ENCODE assay signal across 19 cellular contexts in genomic region chr7:50677279-50677996, GRCh38.
DNase-seq lines count a peak whose midpoint lies in the region; FAIRE-seq and TF ChIP-seq lines count a peak whose summit lies in the region.
"Had no signal": no experiment of that assay in that cellular context is flagged by ENCODE, and none has a peak within 500 bp of the region (broad histone marks: within the 10 kb centered on the region; RNA-seq: fewer than 3 reads in every experiment).

No MANE protein-coding gene starts in this region.

- CTCF ChIA-PET in MCF 10A (lab: Yijun Ruan, JAX): interaction anchor here (0.6 to 5.5 kb wide), 7 partner anchors 11 to 803 kb away, joined by 3 to 77 read pairs (median 8); no protein-coding TSS in a partner anchor
- CTCF ChIA-PET in activated CD4-positive, alpha-beta T cell treated with anti-CD3 and anti-CD28 coated beads, Interleukin-2, amount 10 ng/mL, durations not matched to agents 7 days and 5 days (lab: Charles Lee): interaction anchor here (1.0 to 3.7 kb wide), 2 partner anchors 207 to 209 kb away, joined by 3 to 13 read pairs; no protein-coding TSS in a partner anchor

- H3K27me3 Mint-ChIP-seq in MCF 10A (ENCODE audit: insufficient read depth, unreplicated experiment): no peaks in the 10 kb centered on the region
- peaks cover 10% of the 10 kb centered on the region for H3K27me3 Mint-ChIP-seq in activated CD4-positive, alpha-beta T cell treated with anti-CD3 and anti-CD28 coated beads, Interleukin-2, amount 10 ng/mL, durations not matched to agents 7 days and 5 days
- H3K27me3 Mint-ChIP-seq: progenitor cell of endocrine pancreas had no signal

- H3K9me3 ChIP-seq in breast epithelium (no peaks in the 10 kb centered on the region), smooth muscle cell (replicated peaks; ENCODE audit: low read depth) (no peaks in the 10 kb centered on the region)

- no peak overlapping the region for H3K9ac ChIP-seq in smooth muscle cell (ENCODE audit: low read depth)

- H3K4me2 ChIP-seq in smooth muscle cell: no peak overlapping the region

- H2AFZ ChIP-seq in smooth muscle cell (ENCODE audit: low read depth): no peak overlapping the region

- intact Hi-C loops in MCF 10A (cut with micrococcal nuclease) (loop anchor here (5.0 kb wide), 2 partner anchors 465 to 585 kb away; partner anchors contain the start of gene ZPBP), breast epithelium (cut with DNase I; ENCODE audit: low total_unique reads) (no loop called here)

- peak; percentile 40 for FAIRE-seq in bronchial epithelial cell (lab: Jason Lieb, UNC)
- FAIRE-seq: frontal cortex had no signal

- 90% methylated on average over 13 of the region's 13 CpGs for WGBS in smooth muscle cell (ENCODE audit: low lambda C conversion rate)

- no peaks in the 10 kb centered on the region for H3F3A ChIP-seq in smooth muscle cell (ENCODE audit: low read depth)

- H3K36me3 ChIP-seq in breast epithelium (no peaks in the 10 kb centered on the region), bronchial epithelial cell (ENCODE audit: control insufficient read depth, insufficient read depth, low read length) (peaks cover 6% of the 10 kb centered on the region), smooth muscle cell (ENCODE audit: low read depth) (no peaks in the 10 kb centered on the region)

- H3K27me3 ChIP-seq in breast epithelium (no peaks in the 10 kb centered on the region), bronchial epithelial cell (ENCODE audit: control insufficient read depth, insufficient read depth, low read length) (no peaks in the 10 kb centered on the region), smooth muscle cell (ENCODE audit: low read depth) (no peaks in the 10 kb centered on the region)
- H3K27me3 ChIP-seq: BLaER1 treated with 17β-estradiol and CSF1 and Interleukin-3, amounts not matched to agents 10 nM and 100 nM had no signal

- no TSS peak for BruUV-seq in MCF 10A (replicated peaks; lab: Mats Ljungman, UMichigan)

- TF ChIP-seq CTCF in MCF 10A (IDR thresholded peaks at IDR 0.05; ENCODE audit: unreplicated experiment) (no peak), breast epithelium (IDR thresholded peaks at IDR 0.05) (no peak), bronchial epithelial cell (IDR thresholded peaks at IDR 0.05; ENCODE audit: insufficient read depth, low read length, severe bottlenecking) (no peak), smooth muscle cell (IDR thresholded peaks at IDR 0.05; ENCODE audit: borderline replicate concordance, insufficient read depth, poor library complexity, severe bottlenecking) (no peak), foreskin fibroblast (IDR thresholded peaks at IDR 0.05; ENCODE audit: low read depth, low read length) (no peak)

- peaks cover 9% of the 10 kb centered on the region for H3K36me3 Mint-ChIP-seq in MCF 10A (ENCODE audit: insufficient read depth, unreplicated experiment)
- no peaks in the 10 kb centered on the region for H3K36me3 Mint-ChIP-seq in activated CD4-positive, alpha-beta T cell treated with anti-CD3 and anti-CD28 coated beads, Interleukin-2, amount 10 ng/mL, durations not matched to agents 7 days and 5 days (ENCODE audit: low read depth)

- DNase-seq in MCF 10A (ENCODE audit: unreplicated experiment): no peak
- no peak for DNase-seq in breast epithelium (ENCODE audit: low spot score in 2 of 2)
- no peak for DNase-seq in bronchial epithelial cell (ENCODE audit: low read depth)
- peak; percentile 22 for DNase-seq in midbrain (lab: John Stamatoyannopoulos, UW)
- DNase-seq in substantia nigra (lab: John Stamatoyannopoulos, UW): peak in 2 of 49 donors; percentile 29 to 43
- no peak for DNase-seq in smooth muscle cell (lab: John Stamatoyannopoulos, UW; ENCODE audit: unreplicated experiment)
- no peak for DNase-seq in activated CD4-positive, alpha-beta T cell treated with anti-CD3 and anti-CD28 coated beads, Interleukin-2, amount 10 ng/mL, durations not matched to agents 7 days and 5 days
- no peak for DNase-seq in foreskin fibroblast
- DNase-seq: activated CD4-positive, alpha-beta T cell treated with anti-CD3 and anti-CD28 coated beads, Interleukin-2, amount 50 U/mL, for 1 hour; activated gamma-delta T cell; NCI-H1105 treated with DMSO at 0.1 percent for 48 hours; NCI-H526 treated with DMSO at 0.1 percent for 48 hours; OCI-M1; SHP77 treated with DMSO at 0.1 percent for 48 hours; stimulated activated CD8-positive, alpha-beta memory T cell treated with anti-CD3 and anti-CD28 coated beads, Interleukin-4, amount 100 ng/mL, for 48 hours had no signal

- no peak overlapping the region for H3K4me3 ChIP-seq in breast epithelium
- H3K4me3 ChIP-seq in bronchial epithelial cell (ENCODE audit: low read depth, low read length): no peak overlapping the region
- H3K4me3 ChIP-seq in smooth muscle cell: no peak overlapping the region
- no peak overlapping the region for H3K4me3 ChIP-seq in foreskin fibroblast (ENCODE audit: low read depth in 1 of 2, low read length in 2 of 2)
- H3K4me3 ChIP-seq: BLaER1 treated with 17β-estradiol and CSF1 and Interleukin-3, amounts not matched to agents 10 nM and 100 nM had no signal

- peaks cover 21% of the 10 kb centered on the region for H3K79me2 ChIP-seq in smooth muscle cell (ENCODE audit: low read depth)

- H4K20me1 ChIP-seq in smooth muscle cell (ENCODE audit: low read depth): peaks cover 82% of the 10 kb centered on the region

- no peaks in the 10 kb centered on the region for H3K4me1 ChIP-seq in breast epithelium
- no peaks in the 10 kb centered on the region for H3K4me1 ChIP-seq in smooth muscle cell (ENCODE audit: low read depth)

- H3K4me1 Mint-ChIP-seq in MCF 10A (ENCODE audit: insufficient read depth, unreplicated experiment): peaks cover 6% of the 10 kb centered on the region
- peaks cover 6% of the 10 kb centered on the region for H3K4me1 Mint-ChIP-seq in activated CD4-positive, alpha-beta T cell treated with anti-CD3 and anti-CD28 coated beads, Interleukin-2, amount 10 ng/mL, durations not matched to agents 7 days and 5 days

- H3K4me3 Mint-ChIP-seq in MCF 10A (ENCODE audit: unreplicated experiment): no peak overlapping the region
- H3K4me3 Mint-ChIP-seq in activated CD4-positive, alpha-beta T cell treated with anti-CD3 and anti-CD28 coated beads, Interleukin-2, amount 10 ng/mL, durations not matched to agents 7 days and 5 days: no peak overlapping the region
- H3K4me3 Mint-ChIP-seq: central memory CD8-positive, alpha-beta T cell had no signal

- POLR2A ChIA-PET in MCF 10A (lab: Yijun Ruan, JAX): no interaction called here
- POLR2A ChIA-PET in activated CD4-positive, alpha-beta T cell treated with anti-CD3 and anti-CD28 coated beads, Interleukin-2, amount 10 ng/mL, durations not matched to agents 7 days and 5 days (lab: Charles Lee): no interaction called here

- no peak overlapping the region for H3K27ac ChIP-seq in breast epithelium
- H3K27ac ChIP-seq in substantia nigra (ENCODE audit: low read depth, low read length, poor library complexity, severe bottlenecking): peak overlapping the region; percentile 80
- no peak overlapping the region for H3K27ac ChIP-seq in smooth muscle cell (ENCODE audit: low read depth)
- H3K27ac ChIP-seq: BLaER1 treated with 17β-estradiol and CSF1 and Interleukin-3, amounts not matched to agents 10 nM and 100 nM had no signal

- H3K9me3 Mint-ChIP-seq in MCF 10A (ENCODE audit: unreplicated experiment): no peaks in the 10 kb centered on the region
- no peaks in the 10 kb centered on the region for H3K9me3 Mint-ChIP-seq in activated CD4-positive, alpha-beta T cell treated with anti-CD3 and anti-CD28 coated beads, Interleukin-2, amount 10 ng/mL, durations not matched to agents 7 days and 5 days
- H3K9me3 Mint-ChIP-seq: central memory CD8-positive, alpha-beta T cell had no signal

- TF ChIP-seq POLR2A in breast epithelium (IDR thresholded peaks at IDR 0.05): no peak

- H3K27ac Mint-ChIP-seq in MCF 10A (ENCODE audit: low read depth, unreplicated experiment): peak overlapping the region; percentile 55
- no peak overlapping the region for H3K27ac Mint-ChIP-seq in activated CD4-positive, alpha-beta T cell treated with anti-CD3 and anti-CD28 coated beads, Interleukin-2, amount 10 ng/mL, durations not matched to agents 7 days and 5 days
- H3K27ac Mint-ChIP-seq: progenitor cell of endocrine pancreas had no signal
